8 cellular contexts compared by ENCODE assay signal in the genomic region with DNA sequence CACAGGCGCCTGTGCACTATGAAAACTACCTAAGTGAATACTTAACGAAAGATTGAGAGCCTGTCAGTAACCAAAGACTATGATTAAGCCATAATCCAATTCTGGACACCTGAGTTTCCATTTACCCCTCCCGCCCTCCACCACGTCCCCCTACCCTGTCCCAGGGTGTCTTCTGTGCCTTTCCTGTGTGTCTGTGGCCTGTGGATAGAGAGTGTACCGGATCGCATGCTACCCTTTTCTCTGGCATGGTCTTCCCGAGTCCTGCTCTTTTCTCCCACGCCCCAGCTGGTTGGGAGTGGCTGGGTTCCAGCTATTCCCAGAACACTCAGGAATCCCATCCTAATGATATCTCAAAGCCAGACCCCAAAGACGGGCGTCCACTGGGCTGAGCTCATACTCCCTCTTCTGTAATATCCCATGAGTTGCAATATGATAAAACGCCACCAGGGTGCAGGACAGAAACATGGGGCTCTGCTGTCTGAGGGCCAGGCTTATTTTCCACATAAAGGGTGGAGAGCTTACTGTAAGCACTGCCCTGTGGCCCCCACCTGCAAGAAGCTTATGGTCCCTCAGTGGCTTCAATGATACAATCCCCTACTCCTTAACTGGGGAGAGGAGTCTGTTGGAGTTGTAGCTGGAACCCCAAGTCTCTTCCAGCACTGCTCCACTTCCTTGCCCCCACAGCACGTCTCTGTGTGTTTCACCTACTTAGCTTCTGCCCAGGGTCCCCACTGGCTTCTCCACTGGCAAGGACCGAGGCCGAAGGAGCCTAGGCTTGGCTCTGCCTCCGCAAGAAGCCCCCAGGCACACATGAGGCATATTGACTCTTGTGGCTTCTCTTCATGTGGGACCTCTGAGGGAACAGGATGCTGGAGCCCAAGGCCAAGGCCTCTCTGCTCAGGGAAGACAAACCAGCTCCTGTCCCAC. TPM values are rescaled to one million over a fixed set of nuclear protein-coding genes. Genes with fewer than 3 reads are reported as not detected.
A peak's percentile ranks its signal among the peaks of the same experiment; 100 is the strongest.
DNase-seq lines count a peak whose midpoint lies in the region; ATAC-seq and TF ChIP-seq lines count a peak whose summit lies in the region.

No MANE protein-coding gene starts in this region.

- H3K4me3 ChIP-seq in fibroblast of the aortic adventitia (ENCODE audit: low read depth, low read length), result no peak overlapping the region

- no peaks in the 10 kb centered on the region for H3K9me3 Mint-ChIP-seq in osteocyte (ENCODE audit: unreplicated experiment)

- TF ChIP-seq CTCF in fibroblast of the aortic adventitia (IDR thresholded peaks at IDR 0.05; ENCODE audit: insufficient read depth, low read length), result peak; percentile 79
- peak; percentile 67 for TF ChIP-seq CTCF in osteocyte (IDR thresholded peaks at IDR 0.05)

- peaks cover 34% of the 10 kb centered on the region for H3K4me1 Mint-ChIP-seq in osteocyte (ENCODE audit: unreplicated experiment)

- no peaks in the 10 kb centered on the region for H3K36me3 Mint-ChIP-seq in osteocyte (ENCODE audit: unreplicated experiment)

- H3K27ac Mint-ChIP-seq in osteocyte (ENCODE audit: unreplicated experiment), result no peak overlapping the region

- peak; percentile 35 for DNase-seq in A172 (ENCODE audit: low spot score)
- DNase-seq in GM04504 (ENCODE audit: low read depth), result peak; percentile 32
- DNase-seq in NCI-H510A (lab: John Stamatoyannopoulos, UW), result peak; percentile 21
- peak; percentile 26 for DNase-seq in activated T-cell treated with anti-CD3 and anti-CD28 coated beads for 24 hours (ENCODE audit: low read depth)
- peak; percentile 68 for DNase-seq in fibroblast of the aortic adventitia (ENCODE audit: low read depth)
- no peak for DNase-seq in osteocyte (ENCODE audit: extremely low spot score, unreplicated experiment)

- H3K4me3 Mint-ChIP-seq in osteocyte (ENCODE audit: unreplicated experiment), result no peak overlapping the region

- H3K27me3 Mint-ChIP-seq in osteocyte (ENCODE audit: unreplicated experiment), result peaks cover 54% of the 10 kb centered on the region

- peak; percentile 60 for ATAC-seq in HG03342 (IDR thresholded peaks at IDR 0.05; ENCODE audit: unreplicated experiment)
- no peak for ATAC-seq in GM19324 (IDR thresholded peaks at IDR 0.05; ENCODE audit: low FRiP score, unreplicated experiment)

RNA-seq across cellular contexts. Expression of a gene that starts 17.6 kb away (rescaled TPM):
- total RNA-seq in A172 (2014; rRNA removed; shearing (Covaris generic)), result not detected in 2 replicates
- total RNA-seq in fibroblast of the aortic adventitia (ENCODE audit: low replicate concordance), result 0.09 TPM in 1 of 2 replicates, not detected in the other
- total RNA-seq in osteocyte, result not detected in 2 replicates

RNA-seq across cellular contexts. Expression of a gene that starts 24.2 kb away (rescaled TPM):
- total RNA-seq in A172 (2014; rRNA removed; shearing (Covaris generic)), result 0.83 TPM in 1 of 2 replicates, not detected in the other
- total RNA-seq in fibroblast of the aortic adventitia (ENCODE audit: low replicate concordance) (not detected in 2 replicates), osteocyte (not detected in 2 replicates)

RNA-seq across cellular contexts. Expression of a gene that starts 53.7 kb away (rescaled TPM):
- total RNA-seq in A172 (2014; rRNA removed; shearing (Covaris generic)), result 24.4 and 25.7 TPM in 2 replicates
- total RNA-seq in fibroblast of the aortic adventitia (ENCODE audit: low replicate concordance) (29.0 and 50.3 TPM in 2 replicates), osteocyte (55.7 and 55.8 TPM in 2 replicates)
